In the genomic region with DNA sequence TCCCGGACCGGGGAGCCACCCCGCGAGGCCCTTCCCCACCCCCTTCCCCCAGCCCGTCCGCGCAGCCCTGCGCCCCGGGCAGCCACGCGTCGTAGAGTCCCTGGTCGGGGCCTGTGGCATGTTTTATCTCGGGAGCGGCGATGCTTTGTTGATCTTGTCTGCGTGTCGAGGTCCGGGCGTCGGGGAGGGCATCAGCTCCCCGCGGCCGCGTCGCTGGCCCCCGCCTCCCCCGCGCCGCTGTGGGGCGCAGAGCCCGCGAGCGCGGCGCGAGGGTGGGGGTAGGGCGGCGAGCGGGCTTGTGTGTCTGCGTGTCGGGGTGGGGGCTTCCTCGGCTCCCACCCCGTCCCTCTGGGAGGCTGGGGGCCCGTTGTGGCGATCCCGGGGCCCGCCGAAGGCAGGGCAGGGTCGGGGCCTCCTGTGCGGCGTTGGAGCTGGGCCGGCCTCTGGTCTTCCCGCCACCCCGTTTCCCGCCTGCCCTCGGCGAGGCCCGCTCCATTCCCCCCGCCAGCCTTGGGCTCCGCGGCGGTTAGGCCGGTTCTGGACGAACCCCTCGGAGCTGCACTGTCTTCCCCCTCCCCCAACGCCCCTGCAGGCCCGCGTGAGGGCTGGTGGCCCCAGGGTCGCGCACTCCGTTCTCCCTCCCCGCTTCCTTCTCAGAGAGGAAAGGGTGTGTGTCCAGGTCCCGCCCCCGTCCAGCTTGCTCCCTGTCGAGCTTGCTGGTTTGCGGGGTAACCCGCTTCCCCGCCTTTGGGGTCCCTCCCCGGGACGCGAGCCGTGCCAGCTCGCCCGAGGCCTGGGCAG, we compare ENCODE assay signal across 8 cellular contexts. TPM values are rescaled to one million over a fixed set of nuclear protein-coding genes. Genes with fewer than 3 reads are reported as not detected.
DNase-seq lines count a peak whose midpoint lies in the region; ATAC-seq, FAIRE-seq and TF ChIP-seq lines count a peak whose summit lies in the region.

No MANE protein-coding gene starts in this region.

- FAIRE-seq in HepG2 (lab: Jason Lieb, UNC), result no peak

- H3K36me3 ChIP-seq in GM06990 (ENCODE audit: control insufficient read depth, insufficient read depth, low read length) (no peaks in the 10 kb centered on the region), HepG2 (replicated peaks in 1 of 2; ENCODE audit: control insufficient read depth in 1 of 2, insufficient read depth in 2 of 2, low read length in 2 of 2) (no peaks in the 10 kb centered on the region)

- peak overlapping the region; percentile 98 for H3K27ac ChIP-seq in HepG2 (ENCODE audit: extremely low read length, insufficient read depth, low read length)

- no peak for TF ChIP-seq RAD21 in HepG2 (CRISPR knock-in tag; IDR thresholded peaks at IDR 0.05)

- H3K4me2 ChIP-seq in HepG2 (ENCODE audit: low read depth, low read length), result peak overlapping the region; percentile 81

- intact Hi-C loops in HepG2 (cut with micrococcal nuclease; ENCODE audit: unreplicated experiment), result loop anchor here (1.0 to 5.0 kb wide), 4 partner anchors 16 to 159 kb away; partner anchors contain the start of genes C3orf33 and SLC33A1

- H3K79me2 ChIP-seq in HepG2 (ENCODE audit: insufficient read depth, low read length), result peaks cover 54% of the 10 kb centered on the region

- in situ Hi-C loops in KBM-7 (cut with MboI; ENCODE audit: low pct_unique_long_range_greater_than_20kb, low sequenced_read_pairs), result loop anchor here (25.0 kb wide), 1 partner anchor 484 kb away; no protein-coding TSS in a partner anchor
- in situ Hi-C loops in HepG2 (cut with HindIII; ENCODE audit: extremely low pct_ligation_motif_present, low pct_unique_long_range_greater_than_20kb), result no loop called here

- 0 out of 4 replicates have a peak, but pooled peaks of 1 of the 2 experiments have one; percentile 28 for TF ChIP-seq POLR2A in HepG2 (IDR thresholded peaks at IDR 0.05; ENCODE audit: insufficient read depth in 1 of 2, low read depth in 2 of 2, low read length in 2 of 2)

- H2AFZ ChIP-seq in HepG2 (ENCODE audit: low read length), result no peak overlapping the region

- H3K27me3 ChIP-seq in GM06990 (replicated peaks; ENCODE audit: control insufficient read depth, insufficient read depth, low read length) (no peaks in the 10 kb centered on the region), HepG2 (ENCODE audit: control insufficient read depth in 1 of 2, insufficient read depth in 2 of 2, low read length in 2 of 2) (no peaks in the 10 kb centered on the region; a peak in 1 of 5 replicates)

- ATAC-seq in GM21737 (IDR thresholded peaks at IDR 0.05; ENCODE audit: unreplicated experiment) (peak; percentile 27), HepG2 (peak; percentile 56)

- H3K4me3 ChIP-seq in GM06990 (replicated peaks; ENCODE audit: low read depth, low read length), result peak overlapping the region; percentile 98
- peak overlapping the region; percentile 98 to 99 (median 99) for H3K4me3 ChIP-seq in HepG2 (replicated peaks in 1 of 3; ENCODE audit: insufficient read depth in 1 of 3, low read depth in 2 of 3, low read length in 3 of 3)

- no CpG with 5 or more reads among the region's 85 CpGs for WGBS in HepG2 (ENCODE audit: low lambda C conversion rate)

- POLR2A ChIA-PET in HepG2 (lab: Yijun Ruan, JAX), result interaction anchor here (1.3 to 3.3 kb wide), 3 partner anchors 9 to 65 kb away, joined by 8 to 32 read pairs (median 10); partner anchors contain the start of genes C3orf33 and SLC33A1

- peaks cover 15% of the 10 kb centered on the region; the same call in 1 of the 2 replicates for H4K20me1 ChIP-seq in HepG2 (ENCODE audit: insufficient read depth, low read length)

- DNase-seq in GM06990 (ENCODE audit: extremely low read depth, insufficient read length) (peak; percentile 69), KBM-7 (peak; percentile 55), cerebellum (ENCODE audit: low spot score) (peak; percentile 45), HepG2 (ENCODE audit: low spot score) (no peak), kidney glomerular epithelial cell (lab: John Stamatoyannopoulos, UW) (no peak)
- DNase-seq in activated CD4-positive, CD25-positive, alpha-beta regulatory T cell treated with anti-CD3 and anti-CD28 coated beads, Interleukin-2, amount 50 U/mL, for 16 hours (ENCODE audit: low read depth, low spot score), result peak; percentile 5
- DNase-seq in stimulated activated CD4-positive, alpha-beta T cell treated with anti-CD3 and anti-CD28 coated beads, Interleukin-4, amount 100 ng/mL, for 1 hour, result peak; percentile 44

- BruUV-seq in HepG2 (replicated peaks; lab: Mats Ljungman, UMichigan), result no TSS peak

- peak overlapping the region; percentile 98 for H3K9ac ChIP-seq in HepG2 (ENCODE audit: insufficient read depth, low read depth, low read length)

- TF ChIP-seq CTCF in GM06990 (IDR thresholded peaks at IDR 0.05; ENCODE audit: insufficient read depth, low read length, poor library complexity, severe bottlenecking) (no peak), HepG2 (CRISPR knock-in tag; IDR thresholded peaks at IDR 0.05) (no peak)

- no peaks in the 10 kb centered on the region for H3K9me3 ChIP-seq in HepG2 (ENCODE audit: low read length)

- CTCF ChIA-PET in HepG2 (lab: Yijun Ruan, JAX; ENCODE audit: low intra/inter-chr PET ratio, low total read pairs), result interaction anchor here (1.1 kb wide), 1 partner anchor 66 kb away, joined by 3 read pairs; the partner anchor contains the start of gene C3orf33

- H3K4me1 ChIP-seq in HepG2 (ENCODE audit: insufficient read depth, low read length), result peaks cover 58% of the 10 kb centered on the region

- TF ChIP-seq EP300 in HepG2 (IDR thresholded peaks at IDR 0.05; ENCODE audit: low read depth in 2 of 2, low read length in 2 of 2) (no peak), HepG2 (CRISPR knock-in tag; IDR thresholded peaks at IDR 0.05; ENCODE audit: borderline replicate concordance) (no peak)

TF ChIP-seq in HepG2, 621 proteins besides CTCF, POLR2A, EP300 and RAD21 (continues in another document):
- TF ChIP-seq TAF1 (CRISPR knock-in tag; IDR thresholded peaks at IDR 0.05), result no peak
- TF ChIP-seq, protein P1, sequence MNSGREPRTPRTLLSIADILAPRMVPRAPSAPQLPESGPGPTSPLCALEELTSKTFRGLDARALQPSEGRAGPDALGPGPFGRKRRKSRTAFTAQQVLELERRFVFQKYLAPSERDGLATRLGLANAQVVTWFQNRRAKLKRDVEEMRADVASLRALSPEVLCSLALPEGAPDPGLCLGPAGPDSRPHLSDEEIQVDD (CRISPR knock-in tag; IDR thresholded peaks at IDR 0.05; ENCODE audit: borderline replicate concordance), result no peak

RNA-seq across cellular contexts. Expression of gene GMPS, which starts 0.7 kb away (rescaled TPM):
- 37.4 TPM for total RNA-seq in cerebellum
- total RNA-seq in HepG2 (2016; rRNA removed; fragmentation: Illumina TruSeq; extraction: Trizol), result 85.5 and 133 TPM in 2 replicates
- 54.1 and 60.2 TPM in 2 replicates for total RNA-seq in HepG2 (2016; cell fraction: cytosol; rRNA removed; fragmentation: Illumina TruSeq; extraction: Trizol; ENCODE audit: low read depth)
- total RNA-seq in HepG2 (2016; cell fraction: insoluble cytoplasmic fraction; rRNA removed; fragmentation: Illumina TruSeq; extraction: Trizol), result 89.1 and 121 TPM in 2 replicates
- total RNA-seq in HepG2 (2016; cell fraction: membrane; rRNA removed; fragmentation: Illumina TruSeq; extraction: Trizol), result 47.1 and 60.6 TPM in 2 replicates
- 40.1 and 41.2 TPM in 2 replicates for total RNA-seq in HepG2 (2016; cell fraction: nucleus; rRNA removed; fragmentation: Illumina TruSeq; extraction: Trizol)
- 19.7 and 29.6 TPM in 2 replicates for polyA plus RNA-seq in HepG2 (2011; rRNA removed)
- 15.9 and 27.6 TPM in 2 replicates for polyA plus RNA-seq in HepG2 (2011; cell fraction: cytosol; rRNA removed)
- 6.9 and 9.6 TPM in 2 replicates for polyA plus RNA-seq in HepG2 (2011; cell fraction: nucleus; rRNA removed)
- polyA plus RNA-seq in HepG2 (2012), result 60.1 and 74.6 TPM in 2 replicates
- 13.3 and 16.3 TPM in 2 replicates for polyA plus RNA-seq in HepG2 (2016; cell fraction: cytosol; fragmentation: Illumina TruSeq; extraction: Trizol; ENCODE audit: low read depth)
- polyA plus RNA-seq in HepG2 (2016; cell fraction: insoluble cytoplasmic fraction; fragmentation: Illumina TruSeq; extraction: Trizol; ENCODE audit: low read depth), result 109 and 115 TPM in 2 replicates
- polyA plus RNA-seq in HepG2 (2016; cell fraction: membrane; fragmentation: Illumina TruSeq; extraction: Trizol; ENCODE audit: low read depth), result 23.2 and 29.1 TPM in 2 replicates
- 38.4 and 47.1 TPM in 2 replicates for polyA plus RNA-seq in HepG2 (2016; cell fraction: nucleus; fragmentation: Illumina TruSeq; extraction: Trizol; ENCODE audit: insufficient read depth, low read depth)
- 18.8 and 66.2 TPM in 2 replicates for polyA minus RNA-seq in HepG2 (2011; rRNA and poly(A)+ RNA removed; ENCODE audit: low replicate concordance)
- 42.1 and 54.6 TPM in 2 replicates for polyA minus RNA-seq in HepG2 (2011; cell fraction: cytosol; rRNA and poly(A)+ RNA removed)
- polyA minus RNA-seq in HepG2 (2011; cell fraction: nucleus; rRNA and poly(A)+ RNA removed), result 24.3 and 28.3 TPM in 2 replicates

RNA-seq across cellular contexts. Expression of gene SLC33A1, which starts 16.9 kb away (rescaled TPM):
- total RNA-seq in cerebellum, result 27.6 TPM
- total RNA-seq in HepG2 (2016; rRNA removed; fragmentation: Illumina TruSeq; extraction: Trizol), result 23.2 and 32.1 TPM in 2 replicates
- 15.0 and 15.7 TPM in 2 replicates for total RNA-seq in HepG2 (2016; cell fraction: cytosol; rRNA removed; fragmentation: Illumina TruSeq; extraction: Trizol; ENCODE audit: low read depth)
- 20.0 and 30.4 TPM in 2 replicates for total RNA-seq in HepG2 (2016; cell fraction: insoluble cytoplasmic fraction; rRNA removed; fragmentation: Illumina TruSeq; extraction: Trizol)
- 13.4 and 14.1 TPM in 2 replicates for total RNA-seq in HepG2 (2016; cell fraction: membrane; rRNA removed; fragmentation: Illumina TruSeq; extraction: Trizol)
- 34.2 and 38.9 TPM in 2 replicates for total RNA-seq in HepG2 (2016; cell fraction: nucleus; rRNA removed; fragmentation: Illumina TruSeq; extraction: Trizol)
- 20.0 and 22.8 TPM in 2 replicates for polyA plus RNA-seq in HepG2 (2011; rRNA removed)
- 13.2 and 17.0 TPM in 2 replicates for polyA plus RNA-seq in HepG2 (2011; cell fraction: cytosol; rRNA removed)
- polyA plus RNA-seq in HepG2 (2011; cell fraction: nucleus; rRNA removed), result 23.1 and 27.5 TPM in 2 replicates
- polyA plus RNA-seq in HepG2 (2012), result 19.9 and 20.4 TPM in 2 replicates
- 1.7 and 1.8 TPM in 2 replicates for polyA plus RNA-seq in HepG2 (2016; cell fraction: cytosol; fragmentation: Illumina TruSeq; extraction: Trizol; ENCODE audit: low read depth)
- polyA plus RNA-seq in HepG2 (2016; cell fraction: insoluble cytoplasmic fraction; fragmentation: Illumina TruSeq; extraction: Trizol; ENCODE audit: low read depth), result 12.8 and 13.1 TPM in 2 replicates
- polyA plus RNA-seq in HepG2 (2016; cell fraction: membrane; fragmentation: Illumina TruSeq; extraction: Trizol; ENCODE audit: low read depth), result 3.7 and 4.3 TPM in 2 replicates
- 31.5 and 32.2 TPM in 2 replicates for polyA plus RNA-seq in HepG2 (2016; cell fraction: nucleus; fragmentation: Illumina TruSeq; extraction: Trizol; ENCODE audit: insufficient read depth, low read depth)
- 35.3 and 36.9 TPM in 2 replicates for polyA minus RNA-seq in HepG2 (2011; rRNA and poly(A)+ RNA removed; ENCODE audit: low replicate concordance)
- polyA minus RNA-seq in HepG2 (2011; cell fraction: cytosol; rRNA and poly(A)+ RNA removed), result 26.3 and 34.0 TPM in 2 replicates
- 37.9 and 43.0 TPM in 2 replicates for polyA minus RNA-seq in HepG2 (2011; cell fraction: nucleus; rRNA and poly(A)+ RNA removed)

Comparison
In these comparisons a context has a peak if more than half of its experiments do, and no peak if none do; other contexts are left out.
1. DNase-seq: peak in GM06990 (single experiment), KBM-7 (single experiment), activated CD4-positive, CD25-positive, alpha-beta regulatory T cell treated with anti-CD3 and anti-CD28 coated beads, Interleukin-2, amount 50 U/mL, for 16 hours (single experiment), cerebellum (single experiment) and stimulated activated CD4-positive, alpha-beta T cell treated with anti-CD3 and anti-CD28 coated beads, Interleukin-4, amount 100 ng/mL, for 1 hour (single experiment); none in HepG2 (single experiment) and kidney glomerular epithelial cell (single experiment).